8 cellular contexts compared by ENCODE assay signal in the genomic region with DNA sequence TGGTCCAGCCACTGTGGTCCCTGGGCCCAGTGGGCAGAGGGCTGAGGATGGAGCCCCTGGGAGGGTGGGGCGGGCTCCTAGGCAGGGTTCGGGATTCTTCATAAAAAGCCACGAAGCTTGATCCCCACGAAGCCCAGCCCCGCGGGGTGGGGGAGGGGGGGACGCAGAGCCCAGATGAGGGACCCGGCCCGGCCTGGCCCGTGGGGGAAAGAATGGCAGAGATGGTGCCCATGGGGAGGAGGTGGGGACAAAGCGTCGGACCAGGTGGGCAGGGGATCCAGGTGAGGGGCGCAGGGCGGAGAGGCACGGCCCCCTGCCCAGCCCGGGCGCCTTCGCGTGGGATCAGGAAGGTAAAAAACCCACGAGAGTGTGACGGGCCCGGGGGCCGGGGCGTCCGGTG. TPM values are rescaled to one million over a fixed set of nuclear protein-coding genes. Genes with fewer than 3 reads are reported as not detected.
A peak's percentile ranks its signal among the peaks of the same experiment; 100 is the strongest.
DNase-seq lines count a peak whose midpoint lies in the region; ATAC-seq and TF ChIP-seq lines count a peak whose summit lies in the region.

No MANE protein-coding gene starts in this region.

- no peaks in the 10 kb centered on the region for H3K9me3 ChIP-seq in mononuclear cell (ENCODE audit: low read depth, low read length)

- no peak for DNase-seq in cardiac fibroblast (ENCODE audit: low read depth in 2 of 2)
- no peak for DNase-seq in NCI-H2227 treated with DMSO at 0.1 percent for 48 hours (lab: John Stamatoyannopoulos, UW)
- DNase-seq in NCI-H2196 treated with DMSO at 0.1 percent for 48 hours (lab: John Stamatoyannopoulos, UW; ENCODE audit: unreplicated experiment): no peak

- H3K4me1 ChIP-seq in mononuclear cell (ENCODE audit: insufficient read depth, low read length): peaks cover 35% of the 10 kb centered on the region

- H3K27ac ChIP-seq in 22Rv1: peak overlapping the region; percentile 64

- TF ChIP-seq CTCF in 22Rv1 (IDR thresholded peaks at IDR 0.05) (no peak), cardiac fibroblast (IDR thresholded peaks at IDR 0.05; ENCODE audit: low read depth, low read length) (no peak)

- ATAC-seq in HG03354 (IDR thresholded peaks at IDR 0.05; ENCODE audit: poor library complexity, severe bottlenecking, unreplicated experiment) (peak; percentile 9), GM21367 (IDR thresholded peaks at IDR 0.05; ENCODE audit: unreplicated experiment) (no peak), GM21526 (IDR thresholded peaks at IDR 0.05; ENCODE audit: low FRiP score, unreplicated experiment) (no peak)

- H3K4me3 ChIP-seq in cardiac fibroblast (replicated peaks in 1 of 2; ENCODE audit: low read depth in 2 of 2, low read length in 2 of 2) (peak overlapping the region; percentile 64 to 68), mononuclear cell (ENCODE audit: low read length) (peak overlapping the region; percentile 66)

- no peaks in the 10 kb centered on the region for H3K27me3 ChIP-seq in mononuclear cell (ENCODE audit: insufficient read depth, low read length)

RNA-seq across cellular contexts. Expression of a gene that starts 6.0 kb away (rescaled TPM):
- total RNA-seq in mononuclear cell: 22.1 TPM
